1 cellular context compared by ENCODE assay signal in genomic region chr19:47730910-47731309, GRCh38.
A peak's percentile ranks its signal among the peaks of the same experiment; 100 is the strongest.
TF ChIP-seq lines count a peak whose summit lies in the region.

No MANE protein-coding gene starts in this region.

TF ChIP-seq in HepG2, 621 proteins besides CTCF, POLR2A, EP300 and RAD21:
- no peak for TF ChIP-seq ELF4 (CRISPR knock-in tag; IDR thresholded peaks at IDR 0.05; ENCODE audit: borderline replicate concordance)
- TF ChIP-seq CENPBD1 (CRISPR knock-in tag; IDR thresholded peaks at IDR 0.05; ENCODE audit: borderline replicate concordance, low read depth), result no peak
- TF ChIP-seq ZMYM3 (CRISPR knock-in tag; IDR thresholded peaks at IDR 0.05), result peak; percentile 49
- TF ChIP-seq KDM1A (CRISPR knock-in tag; IDR thresholded peaks at IDR 0.05), result 0 out of 2 replicates have a peak, but pooled peaks have one; percentile 19
